9 cellular contexts compared by ENCODE assay signal in genomic region chr3:80771085-80771484, GRCh38.
DNase-seq lines count a peak whose midpoint lies in the region; ATAC-seq, FAIRE-seq and TF ChIP-seq lines count a peak whose summit lies in the region.
"Had no signal": no experiment of that assay in that cellular context is flagged by ENCODE, and none has a peak within 500 bp of the region (broad histone marks: within the 10 kb centered on the region; RNA-seq: fewer than 3 reads in every experiment).

No MANE protein-coding gene starts in this region.

- no peak for FAIRE-seq in D721Med (lab: Jason Lieb, UNC)

- H3K27me3 ChIP-seq in adipocyte (replicated peaks; ENCODE audit: control insufficient read depth, insufficient read depth, low read length): no peaks in the 10 kb centered on the region
- H3K27me3 ChIP-seq: adrenal gland had no signal

- no peak for TF ChIP-seq CTCF in D721Med (IDR thresholded peaks at IDR 0.05; ENCODE audit: insufficient read depth, missing control alignments)

- no peaks in the 10 kb centered on the region for H3K36me3 Mint-ChIP-seq in naive B cell

- H3K9me3 ChIP-seq in ES-I3 (ENCODE audit: control insufficient read depth, insufficient read depth, low read length) (no peaks in the 10 kb centered on the region; the same call in 1 of the 2 replicates), adipocyte (ENCODE audit: control insufficient read depth, low read length) (no peaks in the 10 kb centered on the region)
- H3K9me3 ChIP-seq: adrenal gland had no signal

- DNase-seq in Kasumi-1 (lab: John Stamatoyannopoulos, UW) (peak; percentile 21), adipocyte (ENCODE audit: low read depth) (no peak), naive B cell (no peak), D721Med (ENCODE audit: insufficient read length, low spot score) (no peak), iPS-NIHi7 (ENCODE audit: extremely low spot score) (no peak), KG1 (lab: John Stamatoyannopoulos, UW) (no peak)
- no peak for DNase-seq in stimulated activated CD4-positive, alpha-beta T cell treated with anti-CD3 and anti-CD28 coated beads, Interleukin-2, amount 100 ng/mL, for 24 hours

- peak overlapping the region; percentile 56 for H3K4me3 ChIP-seq in adipocyte (ENCODE audit: low read length)
- H3K4me3 ChIP-seq: adrenal gland had no signal

- H3K36me3 ChIP-seq in ES-I3 (ENCODE audit: insufficient read depth, low read length) (no peaks in the 10 kb centered on the region), adipocyte (ENCODE audit: control insufficient read depth, insufficient read depth, low read length, severe bottlenecking) (no peaks in the 10 kb centered on the region)
- H3K36me3 ChIP-seq: adrenal gland had no signal

- no peaks in the 10 kb centered on the region for H3K4me1 ChIP-seq in ES-I3 (ENCODE audit: insufficient read depth, low read length)
- no peaks in the 10 kb centered on the region for H3K4me1 ChIP-seq in adipocyte (ENCODE audit: control insufficient read depth, insufficient read depth, low read length)
- H3K4me1 ChIP-seq: adrenal gland had no signal

- H3K9ac ChIP-seq in ES-I3 (ENCODE audit: low read depth, low read length) (peak overlapping the region; percentile 86), adipocyte (ENCODE audit: low read length) (no peak overlapping the region)

- peak overlapping the region in 1 of 8 donors; percentile 30 for H3K4me3 Mint-ChIP-seq in naive B cell

- no peaks in the 10 kb centered on the region for H3K4me1 Mint-ChIP-seq in naive B cell

- no peak overlapping the region for H3K27ac Mint-ChIP-seq in naive B cell

- no peaks in the 10 kb centered on the region for H3K27me3 Mint-ChIP-seq in naive B cell

- peak; percentile 28 to 65 for ATAC-seq in naive B cell (ENCODE audit: low read depth in 2 of 2)

- peaks cover 3 to 8% (median 5%) of the 10 kb centered on the region in 7 donors for H3K9me3 Mint-ChIP-seq in naive B cell

Comparison
In these comparisons a context has a peak if more than half of its experiments do, and no peak if none do; other contexts are left out.
1. DNase-seq: peak in Kasumi-1 (2 of 2); none in adipocyte (single experiment), naive B cell (single experiment), stimulated activated CD4-positive, alpha-beta T cell treated with anti-CD3 and anti-CD28 coated beads, Interleukin-2, amount 100 ng/mL, for 24 hours (0 of 2), D721Med (single experiment), iPS-NIHi7 (single experiment) and KG1 (single experiment).